Comparison of ENCODE assay signal across 25 cellular contexts in the genomic region with DNA sequence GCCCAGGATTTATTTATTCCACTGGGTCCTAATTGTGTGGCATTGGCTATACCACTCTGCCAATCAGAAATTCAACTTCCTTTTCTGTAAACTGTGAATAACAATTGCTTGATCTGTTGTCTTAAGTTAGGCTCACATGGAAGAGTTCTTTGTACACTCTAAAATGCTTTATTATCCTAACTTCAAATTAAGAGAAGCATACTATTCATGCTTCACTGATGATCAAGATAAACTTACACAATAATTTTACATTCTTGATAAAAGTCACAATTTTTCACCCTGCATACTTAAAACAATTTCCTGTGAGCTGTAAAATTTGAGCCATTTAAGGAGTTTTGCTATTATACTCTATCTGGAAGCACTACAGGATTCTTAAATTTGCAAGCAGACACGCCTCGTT.
"Had no signal": no experiment of that assay in that cellular context is flagged by ENCODE, and none has a peak within 500 bp of the region (broad histone marks: within the 10 kb centered on the region; RNA-seq: fewer than 3 reads in every experiment).

No MANE protein-coding gene starts in this region.

- H3K9me3 ChIP-seq: ascending aorta, body of pancreas, MG63, Peyer's patch, SJCRH30, SK-N-SH had no signal

- H3K27ac Mint-ChIP-seq: activated CD8-positive, alpha-beta T cell treated with anti-CD3 and anti-CD28 coated beads, Interleukin-2, amount 10 ng/mL, durations not matched to agents 7 days and 5 days; activated naive CD8-positive, alpha-beta T cell treated with anti-CD3 and anti-CD28 coated beads, Interleukin-2, amount 10 ng/mL, durations not matched to agents 7 days and 5 days; T-helper 2 cell treated with Interferon-gamma antibody and Interleukin-4, amounts not matched to agents 5 μg/mL and 100 μg/mL, for 36 hours had no signal

- FAIRE-seq: bronchial epithelial cell had no signal

- H3K4me3 Mint-ChIP-seq: activated CD8-positive, alpha-beta T cell treated with anti-CD3 and anti-CD28 coated beads, Interleukin-2, amount 10 ng/mL, durations not matched to agents 7 days and 5 days; activated naive CD8-positive, alpha-beta T cell treated with anti-CD3 and anti-CD28 coated beads, Interleukin-2, amount 10 ng/mL, durations not matched to agents 7 days and 5 days; T-helper 2 cell treated with Interferon-gamma antibody and Interleukin-4, amounts not matched to agents 5 μg/mL and 100 μg/mL, for 36 hours had no signal

- H3K27ac ChIP-seq: Peyer's patch, RWPE1, SJCRH30 had no signal

- DNase-seq: activated CD4-positive, alpha-beta T cell treated with anti-CD3 and anti-CD28 coated beads for 4 hours; activated CD8-positive, alpha-beta memory T cell treated with anti-CD3 and anti-CD28 coated beads, Interleukin-2, amount 50 U/mL, for 48 hours; activated CD8-positive, alpha-beta T cell treated with anti-CD3 and anti-CD28 coated beads, Interleukin-2, amount 10 ng/mL, durations not matched to agents 7 days and 5 days; activated naive CD4-positive, alpha-beta T cell treated with anti-CD3 and anti-CD28 coated beads, Interleukin-2, amount 50 U/mL, for 16 hours; activated naive CD8-positive, alpha-beta T cell treated with anti-CD3 and anti-CD28 coated beads, Interleukin-2, amount 10 ng/mL, durations not matched to agents 7 days and 5 days; activated T-cell treated with anti-CD3 and anti-CD28 coated beads, Interleukin-2, amount 50 U/mL, for 1 hour; amniotic stem cell; body of pancreas; central memory CD4-positive, alpha-beta T cell; MG63; MV-4-11; NCI-H1092 treated with DMSO at 0.1 percent for 48 hours; NCI-H1417 treated with DMSO at 0.1 percent for 48 hours; NCI-H1694 treated with DMSO at 0.1 percent for 48 hours; NCI-H2081; NCI-H446; Peyer's patch; Right ventricle myocardium superior; SJCRH30; SK-N-SH had no signal

- H3K4me1 Mint-ChIP-seq: activated naive CD8-positive, alpha-beta T cell treated with anti-CD3 and anti-CD28 coated beads, Interleukin-2, amount 10 ng/mL, durations not matched to agents 7 days and 5 days had no signal

- H3K4me3 ChIP-seq: ascending aorta, body of pancreas, MG63, Peyer's patch, SJCRH30 had no signal

- ATAC-seq: activated CD4-positive, CD25-positive, alpha-beta regulatory T cell treated with anti-CD3 and anti-CD28 coated beads, Interleukin-2, amount 50 U/mL, for 24 hours; activated CD8-positive, alpha-beta T cell treated with anti-CD3 and anti-CD28 coated beads, Interleukin-2, amount 10 ng/mL, durations not matched to agents 7 days and 5 days; body of pancreas had no signal

- H3K36me3 Mint-ChIP-seq: activated naive CD8-positive, alpha-beta T cell treated with anti-CD3 and anti-CD28 coated beads, Interleukin-2, amount 10 ng/mL, durations not matched to agents 7 days and 5 days had no signal

- H3K4me2 ChIP-seq: SK-N-SH had no signal
